In the genomic region with DNA sequence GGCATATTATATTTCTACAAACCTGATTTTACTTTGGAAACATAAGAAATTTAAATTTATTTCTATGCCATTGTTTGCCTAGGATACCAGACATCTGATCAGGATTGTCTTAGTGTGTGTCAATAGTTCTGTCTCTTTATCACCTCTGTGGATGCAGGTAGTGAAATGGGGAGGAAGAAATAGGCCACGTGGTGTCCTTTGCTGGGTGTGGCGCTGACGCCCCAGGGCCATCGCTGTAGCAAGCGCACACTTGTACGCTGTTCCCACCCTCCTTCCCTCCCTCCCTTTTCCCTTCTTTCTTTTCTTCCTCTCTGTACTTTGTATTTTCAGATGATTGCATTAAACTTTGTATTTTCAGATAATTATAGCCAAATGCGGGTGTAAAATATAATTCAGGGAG, we compare ENCODE assay signal across 12 cellular contexts. TPM values are rescaled to one million over a fixed set of nuclear protein-coding genes. Genes with fewer than 3 reads are reported as not detected.
DNase-seq lines count a peak whose midpoint lies in the region; ATAC-seq and TF ChIP-seq lines count a peak whose summit lies in the region.
"Had no signal": no experiment of that assay in that cellular context is flagged by ENCODE, and none has a peak within 500 bp of the region (broad histone marks: within the 10 kb centered on the region; RNA-seq: fewer than 3 reads in every experiment).

No MANE protein-coding gene starts in this region.

- no peak overlapping the region for H4K8ac ChIP-seq in trophoblast cell (ENCODE audit: low read depth, low read length)

- H2AK5ac ChIP-seq in trophoblast cell (ENCODE audit: low read length) = no peak overlapping the region

- H3K27me3 ChIP-seq in esophagus squamous epithelium (no peaks in the 10 kb centered on the region), trophoblast cell (ENCODE audit: insufficient read depth, low read length) (no peaks in the 10 kb centered on the region)
- H3K27me3 ChIP-seq: BE2C had no signal

- H3K27ac ChIP-seq in esophagus squamous epithelium = peak overlapping the region; percentile 47 to 88 (median 72)
- H3K27ac ChIP-seq in trophoblast cell (ENCODE audit: low read depth, low read length) = no peak overlapping the region
- H3K27ac ChIP-seq: A549, C4-2B had no signal

- peaks cover 12% of the 10 kb centered on the region for H3K79me1 ChIP-seq in trophoblast cell (ENCODE audit: low read length)

- H3K9me3 ChIP-seq in esophagus squamous epithelium = no peaks in the 10 kb centered on the region
- H3K9me3 ChIP-seq in trophoblast cell (ENCODE audit: insufficient read depth, low read depth, low read length) = peaks cover 2% of the 10 kb centered on the region
- H3K9me3 ChIP-seq: A549, BE2C, HAP-1 had no signal

- no peak overlapping the region for H3K18ac ChIP-seq in trophoblast cell (ENCODE audit: low read length)

- no peak overlapping the region for H4K91ac ChIP-seq in trophoblast cell (ENCODE audit: low read depth, low read length)

- no peak overlapping the region for H2BK120ac ChIP-seq in trophoblast cell (ENCODE audit: insufficient read depth, low read length, poor library complexity)

- no peak for ATAC-seq in HG03460 (IDR thresholded peaks at IDR 0.05; ENCODE audit: unreplicated experiment)
- ATAC-seq in HG03139 (IDR thresholded peaks at IDR 0.05; ENCODE audit: unreplicated experiment) = no peak
- ATAC-seq: A549 had no signal

- no peak overlapping the region for H2BK12ac ChIP-seq in trophoblast cell (ENCODE audit: low read length)

- H2AFZ ChIP-seq in trophoblast cell (ENCODE audit: insufficient read depth, low read length, poor library complexity) = no peak overlapping the region

- TF ChIP-seq CTCF in epithelial cell of esophagus (IDR thresholded peaks at IDR 0.05; ENCODE audit: insufficient read depth, low read depth, low read length, missing control alignments) = no peak
- no peak for TF ChIP-seq CTCF in esophagus squamous epithelium (IDR thresholded peaks at IDR 0.05)

- no peak overlapping the region for H3K23ac ChIP-seq in trophoblast cell (ENCODE audit: low read length)

- peak; percentile 66 for DNase-seq in epithelial cell of esophagus (ENCODE audit: low read depth)
- no peak for DNase-seq in esophagus squamous epithelium (lab: John Stamatoyannopoulos, UW)
- DNase-seq in trophoblast cell = peak in 1 of 2 donors; percentile 21
- DNase-seq in activated effector memory CD4-positive, alpha-beta T cell treated with anti-CD3 and anti-CD28 coated beads, Interleukin-2, amount 50 U/mL, for 16 hours = no peak
- DNase-seq: BE2C; CD4-positive, alpha-beta memory T cell; DMS79 had no signal

- intact Hi-C loops in esophagus squamous epithelium (cut with DNase I) = no loop called here

- H3K14ac ChIP-seq in trophoblast cell (ENCODE audit: low read length) = no peak overlapping the region

- no peak overlapping the region for H3K4me2 ChIP-seq in trophoblast cell (ENCODE audit: low read length)
- H3K4me2 ChIP-seq: A549 had no signal

- H3K4me3 ChIP-seq in epithelial cell of esophagus (ENCODE audit: low read length) (no peak overlapping the region), esophagus squamous epithelium (peak overlapping the region in 3 of 4 donors; percentile 7 to 29 (median 13)), trophoblast cell (ENCODE audit: low read depth, low read length) (no peak overlapping the region)
- H3K4me3 ChIP-seq: A549, HAP-1 had no signal

- no peak overlapping the region for H4K12ac ChIP-seq in trophoblast cell (ENCODE audit: low read depth, low read length)

- H2BK5ac ChIP-seq in trophoblast cell (ENCODE audit: low read depth, low read length, poor library complexity) = no peak overlapping the region

- H3K36me3 ChIP-seq in esophagus squamous epithelium (no peaks in the 10 kb centered on the region), trophoblast cell (ENCODE audit: control insufficient read depth in 1 of 2, insufficient read depth in 2 of 2, low read length in 2 of 2) (peaks cover 5 to 11% of the 10 kb centered on the region in 2 experiments)
- H3K36me3 ChIP-seq: BE2C, HAP-1 had no signal

- H3K79me2 ChIP-seq in trophoblast cell (ENCODE audit: control insufficient read depth, insufficient read depth, low read length, poor library complexity) = peaks cover 31% of the 10 kb centered on the region

- H3K9ac ChIP-seq in trophoblast cell (ENCODE audit: low read length) = no peak overlapping the region

- 39 to 55% methylated on average over 7 of the region's 7 CpGs for WGBS in esophagus squamous epithelium, 2 donors
- WGBS in trophoblast cell (ENCODE audit: extremely low coverage, insufficient coverage, insufficient read length) = no CpG with 5 or more reads among the region's 7 CpGs

- H3K4me1 ChIP-seq in esophagus squamous epithelium (peaks cover 3 to 64% (median 18%) of the 10 kb centered on the region in 3 donors), trophoblast cell (ENCODE audit: control insufficient read depth in 1 of 2, insufficient read depth in 2 of 2, low read length in 2 of 2) (peaks cover 6 to 12% of the 10 kb centered on the region in 2 experiments)
- H3K4me1 ChIP-seq: BE2C had no signal

- H3K4ac ChIP-seq in trophoblast cell (ENCODE audit: low read depth, low read length) = peak overlapping the region; percentile 47

- no peak for TF ChIP-seq POLR2A in esophagus squamous epithelium (IDR thresholded peaks at IDR 0.05)

RNA-seq across cellular contexts. Expression of a gene that starts 5.0 kb away (rescaled TPM):
- 10 to 100 TPM; 31.8 to 83.4 (median 49.8) TPM for total RNA-seq in esophagus squamous epithelium
- polyA plus RNA-seq in trophoblast cell (2013) = 44.0 and 44.4 TPM in 2 replicates
- polyA plus RNA-seq: CD4-positive, alpha-beta memory T cell had no signal

Comparison
In these comparisons a context has a peak if more than half of its experiments do, and no peak if none do; other contexts are left out.
1. H3K4me3 ChIP-seq: peak in esophagus squamous epithelium (3 of 4); none in epithelial cell of esophagus (single experiment) and trophoblast cell (single experiment).